ENCODE assay signal across 1 cellular context in the genomic region with DNA sequence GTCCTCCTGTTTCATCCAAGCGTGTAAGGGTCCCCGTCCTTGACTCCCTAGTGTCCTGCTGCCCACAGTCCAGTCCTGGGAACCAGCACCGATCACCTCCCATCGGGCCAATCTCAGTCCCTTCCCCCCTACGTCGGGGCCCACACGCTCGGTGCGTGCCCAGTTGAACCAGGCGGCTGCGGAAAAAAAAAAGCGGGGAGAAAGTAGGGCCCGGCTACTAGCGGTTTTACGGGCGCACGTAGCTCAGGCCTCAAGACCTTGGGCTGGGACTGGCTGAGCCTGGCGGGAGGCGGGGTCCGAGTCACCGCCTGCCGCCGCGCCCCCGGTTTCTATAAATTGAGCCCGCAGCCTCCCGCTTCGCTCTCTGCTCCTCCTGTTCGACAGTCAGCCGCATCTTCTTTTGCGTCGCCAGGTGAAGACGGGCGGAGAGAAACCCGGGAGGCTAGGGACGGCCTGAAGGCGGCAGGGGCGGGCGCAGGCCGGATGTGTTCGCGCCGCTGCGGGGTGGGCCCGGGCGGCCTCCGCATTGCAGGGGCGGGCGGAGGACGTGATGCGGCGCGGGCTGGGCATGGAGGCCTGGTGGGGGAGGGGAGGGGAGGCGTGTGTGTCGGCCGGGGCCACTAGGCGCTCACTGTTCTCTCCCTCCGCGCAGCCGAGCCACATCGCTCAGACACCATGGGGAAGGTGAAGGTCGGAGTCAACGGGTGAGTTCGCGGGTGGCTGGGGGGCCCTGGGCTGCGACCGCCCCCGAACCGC.
TF ChIP-seq lines count a peak whose summit lies in the region.

Gene GAPDH, plus strand, starts transcription at position 360 of the 756 bp plus-strand sequence. Its CDS starts 316 bp downstream, at position 676.

TF ChIP-seq in SK-N-SH, 30 proteins besides CTCF, POLR2A, EP300 and RAD21 (continued from another document):
- TF ChIP-seq, protein P1, sequence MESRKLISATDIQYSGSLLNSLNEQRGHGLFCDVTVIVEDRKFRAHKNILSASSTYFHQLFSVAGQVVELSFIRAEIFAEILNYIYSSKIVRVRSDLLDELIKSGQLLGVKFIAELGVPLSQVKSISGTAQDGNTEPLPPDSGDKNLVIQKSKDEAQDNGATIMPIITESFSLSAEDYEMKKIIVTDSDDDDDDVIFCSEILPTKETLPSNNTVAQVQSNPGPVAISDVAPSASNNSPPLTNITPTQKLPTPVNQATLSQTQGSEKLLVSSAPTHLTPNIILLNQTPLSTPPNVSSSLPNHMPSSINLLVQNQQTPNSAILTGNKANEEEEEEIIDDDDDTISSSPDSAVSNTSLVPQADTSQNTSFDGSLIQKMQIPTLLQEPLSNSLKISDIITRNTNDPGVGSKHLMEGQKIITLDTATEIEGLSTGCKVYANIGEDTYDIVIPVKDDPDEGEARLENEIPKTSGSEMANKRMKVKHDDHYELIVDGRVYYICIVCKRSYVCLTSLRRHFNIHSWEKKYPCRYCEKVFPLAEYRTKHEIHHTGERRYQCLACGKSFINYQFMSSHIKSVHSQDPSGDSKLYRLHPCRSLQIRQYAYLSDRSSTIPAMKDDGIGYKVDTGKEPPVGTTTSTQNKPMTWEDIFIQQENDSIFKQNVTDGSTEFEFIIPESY (IDR thresholded peaks at IDR 0.05; ENCODE audit: borderline replicate concordance, low read depth), result peak; percentile 26; the same call in 1 of the 2 replicates
- TF ChIP-seq GATA2 (CRISPR knock-in tag; IDR thresholded peaks at IDR 0.05) (no peak), ELF1 (IDR thresholded peaks at IDR 0.05) (0 out of 2 replicates have a peak, but pooled peaks have one; percentile 16), GABPA (IDR thresholded peaks at IDR 0.05; ENCODE audit: low read depth) (no peak), RCOR1 (IDR thresholded peaks at IDR 0.05; ENCODE audit: low read length) (no peak), FOSL2 (IDR thresholded peaks at IDR 0.05; ENCODE audit: borderline replicate concordance, low read depth) (peak; percentile 48; the same call in 1 of the 2 replicates), EZH2phosphoT487 (IDR thresholded peaks at IDR 0.05; ENCODE audit: borderline replicate concordance, low read depth) (no peak), MAX (IDR thresholded peaks at IDR 0.05; ENCODE audit: low read depth) (peak; percentile 57), FOXJ3 (CRISPR knock-in tag; IDR thresholded peaks at IDR 0.05) (0 out of 2 replicates have a peak, but pooled peaks have one; percentile 14), USF2 (IDR thresholded peaks at IDR 0.05; ENCODE audit: borderline replicate concordance, low read depth, low read length) (no peak), MEF2A (IDR thresholded peaks at IDR 0.05; ENCODE audit: borderline replicate concordance, low read depth) (no peak), USF1 (IDR thresholded peaks at IDR 0.05; ENCODE audit: borderline replicate concordance, low read depth) (no peak), NRF1 (IDR thresholded peaks at IDR 0.05; ENCODE audit: low read depth, low read length) (no peak), JUND (IDR thresholded peaks at IDR 0.05) (peak; percentile 47; the same call in 1 of the 2 replicates), TAF1 (IDR thresholded peaks at IDR 0.05; ENCODE audit: borderline replicate concordance, low read depth, low read length) (peak; percentile 97), TEAD4 (IDR thresholded peaks at IDR 0.05; ENCODE audit: borderline replicate concordance, insufficient read depth) (0 out of 2 replicates have a peak, but pooled peaks have one; percentile 42), FOXM1 (IDR thresholded peaks at IDR 0.05; ENCODE audit: low read depth) (0 out of 2 replicates have a peak, but pooled peaks have one; percentile 15)
